Comparison of ENCODE assay signal across 22 cellular contexts in genomic region chr3:9949626-9950025, GRCh38. TPM values are rescaled to one million over a fixed set of nuclear protein-coding genes. Genes with fewer than 3 reads are reported as not detected.
"Had no signal": no experiment of that assay in that cellular context is flagged by ENCODE, and none has a peak within 500 bp of the region (broad histone marks: within the 10 kb centered on the region; RNA-seq: fewer than 3 reads in every experiment).

No MANE protein-coding gene starts in this region.

- H3K4me3 ChIP-seq: esophagus muscularis mucosa, heart left ventricle, lung, neural progenitor cell, ovary, tibial artery, upper lobe of right lung, vagina had no signal

- H3K27me3 Mint-ChIP-seq: naive thymus-derived CD4-positive, alpha-beta T cell; stimulated activated memory B cell treated with anti-CD40 and anti-IgM and Interleukin-4, amounts not matched to agents 10 μg/mL and 1 μg/mL and 100 μg/mL, for 72 hours; stimulated activated naive CD8-positive, alpha-beta T cell treated with anti-CD3 and anti-CD28 coated beads, Interleukin-15, Interleukin-2, amounts not matched to agents 100 ng/mL and 50 ng/mL, for 24 hours had no signal

- DNase-seq: effector memory CD4-positive, alpha-beta T cell; foreskin fibroblast; heart left ventricle; hippocampal formation; left colon; left ventricle myocardium superior; mesenchymal stem cell; naive thymus-derived CD4-positive, alpha-beta T cell; nucleus accumbens; ovary; right cardiac atrium; stimulated activated CD4-positive, alpha-beta T cell treated with anti-CD3 and anti-CD28 coated beads, Interleukin-1b, Interleukin-23, amount 100 ng/mL, for 48 hours; stimulated activated CD4-positive, alpha-beta T cell treated with anti-CD3 and anti-CD28 coated beads, Interleukin-4, amount 100 ng/mL, for 24 hours; tibial artery; upper lobe of right lung had no signal

- H3K36me3 ChIP-seq: neural progenitor cell, ovary, upper lobe of right lung, vagina had no signal

- H3K27me3 ChIP-seq: ovary, tibial artery, upper lobe of right lung, vagina had no signal

- H3K4me3 Mint-ChIP-seq: neural progenitor cell; stimulated activated naive CD8-positive, alpha-beta T cell treated with anti-CD3 and anti-CD28 coated beads, Interleukin-15, Interleukin-2, amounts not matched to agents 100 ng/mL and 50 ng/mL, for 24 hours had no signal

- H3K9ac ChIP-seq: neural progenitor cell had no signal

- H3K36me3 Mint-ChIP-seq: neural progenitor cell had no signal

- ATAC-seq: heart left ventricle; left colon; left ventricle myocardium superior; naive thymus-derived CD4-positive, alpha-beta T cell; right cardiac atrium; stimulated activated memory B cell treated with anti-CD40 and anti-IgM and Interleukin-4, amounts not matched to agents 10 μg/mL and 1 μg/mL and 100 μg/mL, for 72 hours; upper lobe of right lung had no signal

- H2AFZ ChIP-seq: neural progenitor cell had no signal

- H3K9me3 ChIP-seq: esophagus muscularis mucosa, heart left ventricle, ovary, tibial artery, upper lobe of right lung, vagina had no signal

- H3K27ac Mint-ChIP-seq: stimulated activated naive CD8-positive, alpha-beta T cell treated with anti-CD3 and anti-CD28 coated beads, Interleukin-15, Interleukin-2, amounts not matched to agents 100 ng/mL and 50 ng/mL, for 24 hours had no signal

- H3K4me2 ChIP-seq: neural progenitor cell had no signal

- H3K27ac ChIP-seq: epithelial cell of prostate, esophagus muscularis mucosa, heart left ventricle, neural progenitor cell, ovary, tibial artery, upper lobe of right lung, vagina had no signal

RNA-seq across cellular contexts. Expression of gene IL17RE, which starts 47.0 kb away (rescaled TPM):
- polyA plus RNA-seq: naive thymus-derived CD4-positive, alpha-beta T cell had no signal
